8 cellular contexts compared by ENCODE assay signal in genomic region chr14:24399981-24400718, GRCh38. TPM values are rescaled to one million over a fixed set of nuclear protein-coding genes. Genes with fewer than 3 reads are reported as not detected.
DNase-seq lines count a peak whose midpoint lies in the region; ATAC-seq and TF ChIP-seq lines count a peak whose summit lies in the region.
"Had no signal": no experiment of that assay in that cellular context is flagged by ENCODE, and none has a peak within 500 bp of the region (broad histone marks: within the 10 kb centered on the region; RNA-seq: fewer than 3 reads in every experiment).

No MANE protein-coding gene starts in this region.

- H3K4me3 Mint-ChIP-seq in CD8-positive, alpha-beta memory T cell, result peak overlapping the region; percentile 13 to 77 (median 65)
- peak overlapping the region; percentile 43 for H3K4me3 Mint-ChIP-seq in natural killer cell treated with Interleukin-12 subunit alpha and Interleukin-12 subunit beta and Interleukin-15 and Interleukin-18, amount 100 ng/mL, for 72 hours

- H3K9me3 Mint-ChIP-seq in CD8-positive, alpha-beta memory T cell, result no peaks in the 10 kb centered on the region
- no peaks in the 10 kb centered on the region for H3K9me3 Mint-ChIP-seq in natural killer cell treated with Interleukin-12 subunit alpha and Interleukin-12 subunit beta and Interleukin-15 and Interleukin-18, amount 100 ng/mL, for 72 hours
- H3K9me3 Mint-ChIP-seq: T-helper 1 cell treated with Interleukin-12 subunit alpha and Interleukin-12 subunit beta and Interleukin-4 antibody, amounts not matched to agents 30 μg/mL and 1 μg/mL, for 36 hours had no signal

- peaks cover 7% of the 10 kb centered on the region for H3K4me1 ChIP-seq in CD8-positive, alpha-beta memory T cell (ENCODE audit: insufficient read depth, low read length)

- POLR2A ChIA-PET in CD8-positive, alpha-beta memory T cell (lab: Charles Lee), result interaction anchor here (1.2 kb wide), 1 partner anchor 30 kb away, joined by 3 read pairs; the partner anchor contains the start of genes CBLN3 and KHNYN

- H3K27me3 Mint-ChIP-seq in CD8-positive, alpha-beta memory T cell, result peaks cover 14 to 32% of the 10 kb centered on the region in 2 donors
- H3K27me3 Mint-ChIP-seq in natural killer cell treated with Interleukin-12 subunit alpha and Interleukin-12 subunit beta and Interleukin-15 and Interleukin-18, amount 100 ng/mL, for 72 hours, result peaks cover 32% of the 10 kb centered on the region in 2 donors

- WGBS in lower leg skin, 2 donors, result 43 to 45% methylated on average over 4 of the region's 4 CpGs

- H3K27ac ChIP-seq in CD8-positive, alpha-beta memory T cell (ENCODE audit: low read depth, low read length), result no peak overlapping the region

- TF ChIP-seq POLR2A in lower leg skin (IDR thresholded peaks at IDR 0.05), result no peak

- no peaks in the 10 kb centered on the region for H3K36me3 Mint-ChIP-seq in CD8-positive, alpha-beta memory T cell
- no peaks in the 10 kb centered on the region for H3K36me3 Mint-ChIP-seq in natural killer cell treated with Interleukin-12 subunit alpha and Interleukin-12 subunit beta and Interleukin-15 and Interleukin-18, amount 100 ng/mL, for 72 hours

- peaks cover 12% of the 10 kb centered on the region for H3K27me3 ChIP-seq in CD8-positive, alpha-beta memory T cell (ENCODE audit: insufficient read depth, low read length, poor library complexity, severe bottlenecking)

- no peak for ATAC-seq in natural killer cell treated with Interleukin-12 subunit alpha and Interleukin-12 subunit beta and Interleukin-15 and Interleukin-18, amount 100 ng/mL, for 72 hours

- no peaks in the 10 kb centered on the region for H3K9me3 ChIP-seq in CD8-positive, alpha-beta memory T cell (ENCODE audit: low read length)

- no peak for DNase-seq in CD8-positive, alpha-beta memory T cell
- DNase-seq in cardiac fibroblast (ENCODE audit: low read depth in 2 of 2) (no peak), COLO668 (lab: John Stamatoyannopoulos, UW; ENCODE audit: unreplicated experiment) (no peak), NCI-H1694 treated with DMSO at 0.1 percent for 48 hours (lab: John Stamatoyannopoulos, UW) (no peak), lower leg skin (ENCODE audit: low spot score in 2 of 2) (no peak)
- DNase-seq in natural killer cell treated with Interleukin-12 subunit alpha and Interleukin-12 subunit beta and Interleukin-15 and Interleukin-18, amount 100 ng/mL, for 72 hours (ENCODE audit: low spot score), result no peak

- H3K4me3 ChIP-seq in CD8-positive, alpha-beta memory T cell (ENCODE audit: low read length), result no peak overlapping the region
- H3K4me3 ChIP-seq in cardiac fibroblast (replicated peaks in 1 of 2; ENCODE audit: low read depth in 2 of 2, low read length in 2 of 2), result peak overlapping the region; percentile 62 to 68
- H3K4me3 ChIP-seq in lower leg skin (ENCODE audit: low read depth, poor library complexity, severe bottlenecking), result no peak overlapping the region

- CTCF ChIA-PET in CD8-positive, alpha-beta memory T cell (lab: Charles Lee), result interaction anchor here (1.0 to 1.6 kb wide), 2 partner anchors 32 to 67 kb away, joined by 3 to 4 read pairs; no protein-coding TSS in a partner anchor

- no peaks in the 10 kb centered on the region for H3K36me3 ChIP-seq in CD8-positive, alpha-beta memory T cell (ENCODE audit: insufficient read depth, low read length)

- peaks cover 5 to 7% (median 5%) of the 10 kb centered on the region in 3 donors for H3K4me1 Mint-ChIP-seq in CD8-positive, alpha-beta memory T cell
- H3K4me1 Mint-ChIP-seq in natural killer cell treated with Interleukin-12 subunit alpha and Interleukin-12 subunit beta and Interleukin-15 and Interleukin-18, amount 100 ng/mL, for 72 hours (ENCODE audit: low read depth in 2 of 2), result peaks cover 5 to 7% of the 10 kb centered on the region in 2 donors

- TF ChIP-seq CTCF in cardiac fibroblast (IDR thresholded peaks at IDR 0.05; ENCODE audit: low read depth, low read length) (no peak), lower leg skin (IDR thresholded peaks at IDR 0.05) (no peak)

- H3K27ac Mint-ChIP-seq in CD8-positive, alpha-beta memory T cell, result peak overlapping the region in 1 of 8 donors; percentile 91
- H3K27ac Mint-ChIP-seq in natural killer cell treated with Interleukin-12 subunit alpha and Interleukin-12 subunit beta and Interleukin-15 and Interleukin-18, amount 100 ng/mL, for 72 hours, result no peak overlapping the region
- H3K27ac Mint-ChIP-seq: T-helper 1 cell treated with Interleukin-12 subunit alpha and Interleukin-12 subunit beta and Interleukin-4 antibody, amounts not matched to agents 30 μg/mL and 1 μg/mL, for 36 hours had no signal

- intact Hi-C loops in lower leg skin (cut with DNase I; ENCODE audit: low total_unique reads), result no loop called here

RNA-seq across cellular contexts. Expression of gene NYNRIN, which starts 1.3 kb away (rescaled TPM):
- under 1 TPM; 0.02 to 0.04 TPM for total RNA-seq in CD8-positive, alpha-beta memory T cell
- not detected for polyA plus RNA-seq in CD8-positive, alpha-beta memory T cell
- under 1 TPM in 1 of 2 donors, not detected in 1; 0.11 TPM for total RNA-seq in natural killer cell treated with Interleukin-12 subunit alpha and Interleukin-12 subunit beta and Interleukin-15 and Interleukin-18, amount 100 ng/mL, for 72 hours
- 10 to 100 TPM; 17.7 to 37.8 (median 23.5) TPM for total RNA-seq in lower leg skin
- total RNA-seq: M059J had no signal

RNA-seq across cellular contexts. Expression of gene CBLN3, which starts 29.3 kb away (rescaled TPM):
- total RNA-seq in CD8-positive, alpha-beta memory T cell, result 1 to 10 TPM; 7.4 to 7.7 TPM
- not detected for polyA plus RNA-seq in CD8-positive, alpha-beta memory T cell
- total RNA-seq in natural killer cell treated with Interleukin-12 subunit alpha and Interleukin-12 subunit beta and Interleukin-15 and Interleukin-18, amount 100 ng/mL, for 72 hours, result 10 to 100 TPM in 1 of 2 donors, 1 to 10 TPM in 1; 5.3 to 10.9 TPM
- total RNA-seq in lower leg skin, result 1 to 10 TPM in 2 of 4 donors, under 1 TPM in 2; 0.76 to 1.4 (median 1.1) TPM

RNA-seq across cellular contexts. Expression of gene KHNYN, which starts 29.6 kb away (rescaled TPM):
- total RNA-seq in CD8-positive, alpha-beta memory T cell, result 10 to 100 TPM; 68.8 to 72.3 TPM
- polyA plus RNA-seq in CD8-positive, alpha-beta memory T cell, result 21.1 TPM
- total RNA-seq in natural killer cell treated with Interleukin-12 subunit alpha and Interleukin-12 subunit beta and Interleukin-15 and Interleukin-18, amount 100 ng/mL, for 72 hours, result 10 to 100 TPM; 61.7 to 65.3 TPM
- total RNA-seq in lower leg skin, result 100 to 1,000 TPM in 1 of 4 donors, 10 to 100 TPM in 3; 66.0 to 147 (median 90.6) TPM

RNA-seq across cellular contexts. Expression of gene NFATC4, which starts 32.2 kb away (rescaled TPM):
- total RNA-seq in CD8-positive, alpha-beta memory T cell, result 1 to 10 TPM in 1 of 2 experiments, under 1 TPM in 1; 0.81 to 1.5 TPM
- not detected for polyA plus RNA-seq in CD8-positive, alpha-beta memory T cell
- total RNA-seq in natural killer cell treated with Interleukin-12 subunit alpha and Interleukin-12 subunit beta and Interleukin-15 and Interleukin-18, amount 100 ng/mL, for 72 hours, result not detected
- 10 to 100 TPM in 3 of 4 donors, 1 to 10 TPM in 1; 8.3 to 26.1 (median 14.0) TPM for total RNA-seq in lower leg skin

RNA-seq across cellular contexts. Expression of gene SDR39U1, which starts 42.4 kb away (rescaled TPM):
- total RNA-seq in CD8-positive, alpha-beta memory T cell, result 10 to 100 TPM; 58.1 to 59.6 TPM
- polyA plus RNA-seq in CD8-positive, alpha-beta memory T cell, result 67.7 TPM
- total RNA-seq in natural killer cell treated with Interleukin-12 subunit alpha and Interleukin-12 subunit beta and Interleukin-15 and Interleukin-18, amount 100 ng/mL, for 72 hours, result 10 to 100 TPM; 33.2 to 50.7 TPM
- total RNA-seq in lower leg skin, result 10 to 100 TPM; 21.0 to 39.1 (median 30.2) TPM

Comparison
In these comparisons a context has a peak if more than half of its experiments do, and no peak if none do; other contexts are left out.
1. H3K4me3 ChIP-seq: peak in cardiac fibroblast (2 of 2); none in CD8-positive, alpha-beta memory T cell (single experiment) and lower leg skin (single experiment).
2. RNA of gene NYNRIN, which starts 1.3 kb away (total RNA-seq): 17.7 to 37.8 TPM in lower leg skin; 0.11 TPM in natural killer cell treated with Interleukin-12 subunit alpha and Interleukin-12 subunit beta and Interleukin-15 and Interleukin-18, amount 100 ng/mL, for 72 hours and 0.02 to 0.04 TPM in CD8-positive, alpha-beta memory T cell; every median in the first group is over 10 times any median in the second.